In genomic region chr4:14247767-14248166, GRCh38 we compare ENCODE assay signal across 12 cellular contexts.
"Had no signal": no experiment of that assay in that cellular context is flagged by ENCODE, and none has a peak within 500 bp of the region (broad histone marks: within the 10 kb centered on the region; RNA-seq: fewer than 3 reads in every experiment).

No MANE protein-coding gene starts in this region.

- H3K36me3 Mint-ChIP-seq: activated naive CD8-positive, alpha-beta T cell treated with anti-CD3 and anti-CD28 coated beads, Interleukin-2, amount 10 ng/mL, durations not matched to agents 7 days and 5 days; naive thymus-derived CD8-positive, alpha-beta T cell had no signal

- H3K9me3 Mint-ChIP-seq: activated CD4-positive, alpha-beta memory T cell treated with anti-CD3 and anti-CD28 coated beads, Interleukin-2, amount 10 ng/mL, durations not matched to agents 7 days and 5 days had no signal

- H3K27me3 Mint-ChIP-seq: activated CD4-positive, alpha-beta memory T cell treated with anti-CD3 and anti-CD28 coated beads, Interleukin-2, amount 10 ng/mL, durations not matched to agents 7 days and 5 days had no signal

- H3K4me3 Mint-ChIP-seq: activated CD4-positive, alpha-beta memory T cell treated with anti-CD3 and anti-CD28 coated beads, Interleukin-2, amount 10 ng/mL, durations not matched to agents 7 days and 5 days; activated naive CD8-positive, alpha-beta T cell treated with anti-CD3 and anti-CD28 coated beads, Interleukin-2, amount 10 ng/mL, durations not matched to agents 7 days and 5 days; naive thymus-derived CD8-positive, alpha-beta T cell had no signal

- DNase-seq: activated CD4-positive, alpha-beta memory T cell treated with anti-CD3 and anti-CD28 coated beads, Interleukin-2, amount 10 ng/mL, durations not matched to agents 7 days and 5 days; activated CD4-positive, alpha-beta T cell treated with anti-CD3 and anti-CD28 coated beads for 1 hour; activated naive CD8-positive, alpha-beta T cell treated with anti-CD3 and anti-CD28 coated beads, Interleukin-2, amount 10 ng/mL, durations not matched to agents 7 days and 5 days; activated T-cell treated with anti-CD3 and anti-CD28 coated beads, Interleukin-2, amount 50 U/mL, for 48 hours; cortex of kidney; effector memory CD4-positive, alpha-beta T cell; gastrocnemius medialis; mucosa of descending colon; naive thymus-derived CD8-positive, alpha-beta T cell; ovary; SW 1271; thyroid gland had no signal

- ATAC-seq: gastrocnemius medialis; mucosa of descending colon; naive thymus-derived CD8-positive, alpha-beta T cell had no signal

- H3K4me1 Mint-ChIP-seq: activated CD4-positive, alpha-beta memory T cell treated with anti-CD3 and anti-CD28 coated beads, Interleukin-2, amount 10 ng/mL, durations not matched to agents 7 days and 5 days; activated naive CD8-positive, alpha-beta T cell treated with anti-CD3 and anti-CD28 coated beads, Interleukin-2, amount 10 ng/mL, durations not matched to agents 7 days and 5 days had no signal

- H3K27ac Mint-ChIP-seq: activated CD4-positive, alpha-beta memory T cell treated with anti-CD3 and anti-CD28 coated beads, Interleukin-2, amount 10 ng/mL, durations not matched to agents 7 days and 5 days; activated naive CD8-positive, alpha-beta T cell treated with anti-CD3 and anti-CD28 coated beads, Interleukin-2, amount 10 ng/mL, durations not matched to agents 7 days and 5 days; naive thymus-derived CD8-positive, alpha-beta T cell had no signal
